Comparison of ENCODE assay signal across 17 cellular contexts in genomic region chr9:135662758-135663450, GRCh38. TPM values are rescaled to one million over a fixed set of nuclear protein-coding genes. Genes with fewer than 3 reads are reported as not detected.
A peak's percentile ranks its signal among the peaks of the same experiment; 100 is the strongest.
DNase-seq lines count a peak whose midpoint lies in the region; ATAC-seq and TF ChIP-seq lines count a peak whose summit lies in the region.
"Had no signal": no experiment of that assay in that cellular context is flagged by ENCODE, and none has a peak within 500 bp of the region (broad histone marks: within the 10 kb centered on the region; RNA-seq: fewer than 3 reads in every experiment).

LCN9 (plus strand) TSS chr9:135663309; CDS start chr9:135663322, 13 bp downstream.

- no peak within 1 kb of the TSS for H3K4me3 Mint-ChIP-seq in naive thymus-derived CD8-positive, alpha-beta T cell

- intact Hi-C loops in heart right ventricle (cut with DNase I) (no loop called here), left ventricle myocardium inferior (cut with micrococcal nuclease) (no loop called here), aorta (cut with DNase I) (no loop called here)

- H3K36me3 Mint-ChIP-seq in naive thymus-derived CD8-positive, alpha-beta T cell: no peaks in the 10 kb centered on the region

- H3K27me3 Mint-ChIP-seq in naive thymus-derived CD8-positive, alpha-beta T cell: peaks cover 0 to 6% (median 0%) of the 10 kb centered on the region in 5 donors

- 40 to 50% methylated on average over 25 of the region's 25 CpGs for WGBS in heart right ventricle, 2 donors
- WGBS in mesodermal cell (ENCODE audit: insufficient coverage in 2 of 2), 2 experiments: 70 to 78% methylated on average over 23 to 25 of the region's 25 CpGs
- 63 to 64% methylated on average over 13 to 25 of the region's 25 CpGs for WGBS in upper lobe of left lung, 2 donors
- WGBS in aorta, 2 donors: 29% methylated on average over 24 to 25 of the region's 25 CpGs

- H3K4me1 ChIP-seq in heart right ventricle: no peaks in the 10 kb centered on the region
- no peaks in the 10 kb centered on the region for H3K4me1 ChIP-seq in left ventricle myocardium inferior
- peaks cover 12% of the 10 kb centered on the region for H3K4me1 ChIP-seq in mesodermal cell (ENCODE audit: control insufficient read depth, insufficient read depth, low read length, poor library complexity, severe bottlenecking)
- no peaks in the 10 kb centered on the region for H3K4me1 ChIP-seq in upper lobe of left lung
- H3K4me1 ChIP-seq in aorta (ENCODE audit: control insufficient read depth in 1 of 2, insufficient read depth in 2 of 2, low read length in 2 of 2): no peaks in the 10 kb centered on the region

- peaks cover 0 to 40% (median 24%) of the 10 kb centered on the region in 7 donors for H3K27me3 ChIP-seq in heart right ventricle
- peaks cover 72% of the 10 kb centered on the region for H3K27me3 ChIP-seq in left ventricle myocardium inferior (ENCODE audit: low read depth)
- H3K27me3 ChIP-seq in upper lobe of left lung: no peaks in the 10 kb centered on the region
- H3K27me3 ChIP-seq in aorta (ENCODE audit: control insufficient read depth in 1 of 2, insufficient read depth in 2 of 2, low read length in 1 of 2): no peaks in the 10 kb centered on the region

- DNase-seq in heart right ventricle: no peak
- DNase-seq in left ventricle myocardium inferior: no peak
- peak; percentile 9 to 22 for DNase-seq in cardiac fibroblast (ENCODE audit: low read depth in 2 of 2)
- DNase-seq in upper lobe of left lung: peak; percentile 9 to 54
- no peak for DNase-seq in naive thymus-derived CD8-positive, alpha-beta T cell
- DNase-seq in aorta: no peak
- DNase-seq: central memory CD4-positive, alpha-beta T cell; DMS153; glutamatergic neuron; NCI-H2107; stimulated activated CD4-positive, alpha-beta T cell treated with anti-CD3 and anti-CD28 coated beads, Interleukin-15, amount 100 ng/mL, for 24 hours had no signal

- POLR2A ChIA-PET in naive thymus-derived CD8-positive, alpha-beta T cell (lab: Charles Lee): no interaction called here

- no peaks in the 10 kb centered on the region for H3K4me1 Mint-ChIP-seq in naive thymus-derived CD8-positive, alpha-beta T cell

- H3K9me3 ChIP-seq in heart right ventricle: no peaks in the 10 kb centered on the region
- H3K9me3 ChIP-seq in left ventricle myocardium inferior (replicated peaks): no peaks in the 10 kb centered on the region
- H3K9me3 ChIP-seq in mesodermal cell (ENCODE audit: control insufficient read depth, low read length): no peaks in the 10 kb centered on the region
- H3K9me3 ChIP-seq in upper lobe of left lung: no peaks in the 10 kb centered on the region
- no peaks in the 10 kb centered on the region for H3K9me3 ChIP-seq in aorta (ENCODE audit: control insufficient read depth, low read length)
- H3K9me3 ChIP-seq: thoracic aorta had no signal

- no peaks in the 10 kb centered on the region for H3K36me3 ChIP-seq in heart right ventricle
- H3K36me3 ChIP-seq in left ventricle myocardium inferior: no peaks in the 10 kb centered on the region
- no peaks in the 10 kb centered on the region for H3K36me3 ChIP-seq in mesodermal cell (ENCODE audit: control insufficient read depth, insufficient read depth, low read length)
- no peaks in the 10 kb centered on the region for H3K36me3 ChIP-seq in upper lobe of left lung
- H3K36me3 ChIP-seq in aorta (ENCODE audit: control insufficient read depth in 1 of 2, insufficient read depth in 2 of 2, low read length in 1 of 2): no peaks in the 10 kb centered on the region
- H3K36me3 ChIP-seq: thoracic aorta had no signal

- no peak within 1 kb of the TSS for H3K27ac Mint-ChIP-seq in naive thymus-derived CD8-positive, alpha-beta T cell

- ATAC-seq in heart right ventricle (peak in 5 of 8 donors; percentile 42 to 84 (median 57)), upper lobe of left lung (ENCODE audit: low FRiP score in 2 of 2) (no peak), HG03520 (IDR thresholded peaks at IDR 0.05; ENCODE audit: unreplicated experiment) (no peak), aorta (ENCODE audit: low FRiP score) (no peak)
- no peak for ATAC-seq in naive thymus-derived CD8-positive, alpha-beta T cell
- ATAC-seq: GM12878 had no signal

- no peak for TF ChIP-seq EP300 in upper lobe of left lung (IDR thresholded peaks at IDR 0.05)

- no peak for TF ChIP-seq POLR2A in upper lobe of left lung (IDR thresholded peaks at IDR 0.05)

- H3K4me3 ChIP-seq in heart right ventricle (no peak within 1 kb of the TSS), left ventricle myocardium inferior (no peak within 1 kb of the TSS), cardiac fibroblast (replicated peaks in 1 of 2; ENCODE audit: low read depth in 2 of 2, low read length in 2 of 2) (no peak within 1 kb of the TSS), mesodermal cell (ENCODE audit: extremely low read depth, insufficient read depth, low read length, poor library complexity, severe bottlenecking) (no peak within 1 kb of the TSS), upper lobe of left lung (no peak within 1 kb of the TSS), aorta (ENCODE audit: low read length in 2 of 2) (no peak within 1 kb of the TSS)
- H3K4me3 ChIP-seq: GM12878, SK-N-MC, thoracic aorta had no signal

- no peaks in the 10 kb centered on the region for H3K9me3 Mint-ChIP-seq in naive thymus-derived CD8-positive, alpha-beta T cell

- TF ChIP-seq CTCF in heart right ventricle (IDR thresholded peaks at IDR 0.05): no peak
- TF ChIP-seq CTCF in left ventricle myocardium inferior (IDR thresholded peaks at IDR 0.05; ENCODE audit: borderline replicate concordance): no peak
- no peak for TF ChIP-seq CTCF in cardiac fibroblast (IDR thresholded peaks at IDR 0.05; ENCODE audit: low read depth, low read length)
- no peak for TF ChIP-seq CTCF in upper lobe of left lung (IDR thresholded peaks at IDR 0.05)

- H3K27ac ChIP-seq in heart right ventricle: no peak within 1 kb of the TSS
- no peak within 1 kb of the TSS for H3K27ac ChIP-seq in left ventricle myocardium inferior (replicated peaks)
- H3K27ac ChIP-seq in mesodermal cell (ENCODE audit: low read depth, low read length, severe bottlenecking): peak within 1 kb of the TSS; percentile 77
- no peak within 1 kb of the TSS for H3K27ac ChIP-seq in upper lobe of left lung
- H3K27ac ChIP-seq in aorta (ENCODE audit: low read depth in 1 of 2, low read length in 2 of 2): no peak within 1 kb of the TSS
- H3K27ac ChIP-seq: SK-N-MC, thoracic aorta had no signal

RNA-seq across cellular contexts. Expression of gene LCN9, which starts in this region (rescaled TPM):
- total RNA-seq in heart right ventricle: not detected
- polyA plus RNA-seq in heart right ventricle: not detected
- total RNA-seq in left ventricle myocardium inferior: not detected
- not detected for polyA plus RNA-seq in mesodermal cell (2013, experiment 1 of 2)
- polyA plus RNA-seq in mesodermal cell (2013, experiment 2 of 2): not detected
- total RNA-seq in upper lobe of left lung: not detected
- not detected for total RNA-seq in naive thymus-derived CD8-positive, alpha-beta T cell
- polyA plus RNA-seq in naive thymus-derived CD8-positive, alpha-beta T cell: not detected
- not detected for total RNA-seq in aorta
- polyA plus RNA-seq in aorta: not detected
- total RNA-seq: GM12878, lower leg skin, thoracic aorta had no signal
- polyA plus RNA-seq: GM12878 had no signal

Comparison
In these comparisons a context has a peak if more than half of its experiments do, and no peak if none do; other contexts are left out.
1. Peak in ATAC-seq in heart right ventricle; RNA of the gene not detected or under 1 TPM.
2. Peak in DNase-seq in upper lobe of left lung; RNA of the gene not detected or under 1 TPM.
3. DNase-seq: peak in cardiac fibroblast (2 of 2); none in heart right ventricle (0 of 2), left ventricle myocardium inferior (single experiment), naive thymus-derived CD8-positive, alpha-beta T cell (0 of 10) and aorta (0 of 2).